ENCODE assay signal across 35 cellular contexts in genomic region chr1:163303561-163303960, GRCh38.
"Had no signal": no experiment of that assay in that cellular context is flagged by ENCODE, and none has a peak within 500 bp of the region (broad histone marks: within the 10 kb centered on the region; RNA-seq: fewer than 3 reads in every experiment).

No MANE protein-coding gene starts in this region.

- H3K4me3 ChIP-seq: MG63 had no signal

- DNase-seq: Kasumi-1, KBM-7, KG1, MG63, MM.1S, MV-4-11, NCI-H1048, NCI-H1092, NCI-H1092 treated with DMSO at 0.1 percent for 48 hours, NCI-H1105, NCI-H1105 treated with DMSO at 0.1 percent for 48 hours, NCI-H1417, NCI-H1417 treated with DMSO at 0.1 percent for 48 hours, NCI-H1436, NCI-H1436 treated with DMSO at 0.1 percent for 48 hours, NCI-H146, NCI-H1694, NCI-H1694 treated with DMSO at 0.1 percent for 48 hours, NCI-H187, NCI-H187 treated with DMSO at 0.1 percent for 48 hours, NCI-H1930, NCI-H2029, NCI-H2029 treated with DMSO at 0.1 percent for 48 hours, NCI-H2081, NCI-H2081 treated with DMSO at 0.1 percent for 48 hours, NCI-H2107, NCI-H2171, NCI-H2171 treated with DMSO at 0.1 percent for 48 hours, NCI-H2227 treated with DMSO at 0.1 percent for 48 hours, NCI-H226, NCI-H345, NCI-H446, NCI-H446 treated with DMSO at 0.1 percent for 48 hours, NCI-H510A had no signal

- H3K27me3 ChIP-seq: MG63 had no signal

- H3K36me3 ChIP-seq: MG63 had no signal

- H3K4me2 ChIP-seq: KMS-11 had no signal

- H3K9ac ChIP-seq: KMS-11 had no signal

- H3K27ac ChIP-seq: KMS-11 had no signal

- H3K9me3 ChIP-seq: MG63 had no signal
